ENCODE assay signal across 18 cellular contexts in the genomic region with DNA sequence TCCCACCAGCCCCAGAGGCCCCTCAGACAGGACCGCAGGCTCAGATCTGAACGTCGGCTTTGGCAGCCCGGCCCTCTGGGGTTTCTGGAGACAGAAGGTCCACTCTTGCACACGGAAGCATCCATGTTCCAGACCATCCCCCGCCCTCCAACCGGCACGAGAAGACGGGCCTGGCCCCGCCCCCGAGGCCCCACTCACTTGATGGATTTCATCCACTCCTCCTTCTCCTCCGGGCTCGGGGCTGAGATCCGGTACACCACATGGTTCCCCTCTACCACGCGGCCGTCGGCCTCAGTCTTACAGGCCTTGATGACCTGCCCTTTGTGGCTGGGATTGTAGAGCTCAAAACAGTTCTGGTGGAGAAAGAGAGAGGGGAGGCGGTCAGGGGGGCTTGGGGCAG.
DNase-seq lines count a peak whose midpoint lies in the region; TF ChIP-seq lines count a peak whose summit lies in the region.
"Had no signal": no experiment of that assay in that cellular context is flagged by ENCODE, and none has a peak within 500 bp of the region (broad histone marks: within the 10 kb centered on the region; RNA-seq: fewer than 3 reads in every experiment).

No MANE protein-coding gene starts in this region.

- no peak overlapping the region for H3T11ph ChIP-seq in H9 (ENCODE audit: low read length)

- DNase-seq in H9 (no peak), glutamatergic neuron (peak; percentile 68), osteocyte (ENCODE audit: extremely low spot score, unreplicated experiment) (no peak), SHP77 (lab: John Stamatoyannopoulos, UW) (no peak), middle frontal gyrus (ENCODE audit: extremely low spot score, low spot score) (no peak), NCI-H1694 (lab: John Stamatoyannopoulos, UW) (no peak)
- DNase-seq in CD8-positive, alpha-beta memory T cell, result no peak
- DNase-seq: EL; HCEC 1CT; NCI-H1105; NCI-H1694 treated with DMSO at 0.1 percent for 48 hours; NCI-H345; NCI-H69; NK-92 treated with Interleukin-12 subunit alpha and Interleukin-12 subunit beta, amount 100 ng/mL, for 24 hours; OCI-M1 had no signal

- H2BK12ac ChIP-seq in H9 (ENCODE audit: insufficient read length, low read depth, low read length), result no peak overlapping the region

- WGBS in H9 (ENCODE audit: extremely low coverage, insufficient read length, low lambda C conversion rate), result no CpG with 5 or more reads among the region's 19 CpGs

- peak overlapping the region; percentile 97 for H3K4me2 ChIP-seq in BLaER1
- no peak overlapping the region for H3K4me2 ChIP-seq in H9 (ENCODE audit: insufficient read depth, insufficient read length, low read length)

- H3K4me3 ChIP-seq in BLaER1, result peak overlapping the region; percentile 43; the same call in 1 of the 2 replicates
- no peak overlapping the region for H3K4me3 ChIP-seq in CD8-positive, alpha-beta memory T cell (ENCODE audit: low read length)
- H3K4me3 ChIP-seq: SJSA1 had no signal

- H3K9me3 Mint-ChIP-seq in H9 (no peaks in the 10 kb centered on the region), glutamatergic neuron (ENCODE audit: unreplicated experiment) (peaks cover 1% of the 10 kb centered on the region), osteocyte (ENCODE audit: unreplicated experiment) (no peaks in the 10 kb centered on the region)
- H3K9me3 Mint-ChIP-seq in CD8-positive, alpha-beta memory T cell, result no peaks in the 10 kb centered on the region

- TF ChIP-seq CTCF in H9 (conservative IDR thresholded peaks at IDR 0.05), result no peak
- no peak for TF ChIP-seq CTCF in glutamatergic neuron (IDR thresholded peaks at IDR 0.05; ENCODE audit: partially characterized antibody, unreplicated experiment)
- no peak for TF ChIP-seq CTCF in osteocyte (IDR thresholded peaks at IDR 0.05)

- H2AFZ ChIP-seq in H9 (ENCODE audit: low read length), result no peak overlapping the region

- H3K27ac Mint-ChIP-seq in H9 (peak overlapping the region; percentile 48 to 90 (median 52); a peak in 3 of 7 replicates), glutamatergic neuron (ENCODE audit: unreplicated experiment) (peak overlapping the region; percentile 85), osteocyte (ENCODE audit: unreplicated experiment) (peak overlapping the region; percentile 75)
- H3K27ac Mint-ChIP-seq in CD8-positive, alpha-beta memory T cell, result no peak overlapping the region

- no peak overlapping the region for H2BK120ac ChIP-seq in H9 (ENCODE audit: low read depth, low read length, poor library complexity, severe bottlenecking)

- no peak overlapping the region for H3K4ac ChIP-seq in H9 (ENCODE audit: low read depth, low read length)

- no peak overlapping the region for H4K91ac ChIP-seq in H9 (ENCODE audit: insufficient read length, low read depth, low read length)

- no peak overlapping the region for H3K4me3 Mint-ChIP-seq in H9
- H3K4me3 Mint-ChIP-seq in glutamatergic neuron (ENCODE audit: unreplicated experiment), result peak overlapping the region; percentile 65
- H3K4me3 Mint-ChIP-seq in osteocyte (ENCODE audit: unreplicated experiment), result no peak overlapping the region
- no peak overlapping the region for H3K4me3 Mint-ChIP-seq in CD8-positive, alpha-beta memory T cell

- H3K4me1 ChIP-seq in BLaER1 (peaks cover 100% of the 10 kb centered on the region), H9 (ENCODE audit: insufficient read depth, low read length) (no peaks in the 10 kb centered on the region)
- no peaks in the 10 kb centered on the region for H3K4me1 ChIP-seq in CD8-positive, alpha-beta memory T cell (ENCODE audit: insufficient read depth, low read length)
- H3K4me1 ChIP-seq: SJSA1 had no signal

- no peak overlapping the region for H2BK15ac ChIP-seq in H9 (ENCODE audit: low read depth, low read length)

- peaks cover 19% of the 10 kb centered on the region for H3K36me3 ChIP-seq in BLaER1
- H3K36me3 ChIP-seq in CD8-positive, alpha-beta memory T cell (ENCODE audit: insufficient read depth, low read length), result peaks cover 4% of the 10 kb centered on the region

- POLR2A ChIA-PET in CD8-positive, alpha-beta memory T cell (lab: Charles Lee), result no interaction called here

- no peak overlapping the region for H3K56ac ChIP-seq in H9 (ENCODE audit: insufficient read length, low read depth, low read length)

- H4K5ac ChIP-seq in H9 (ENCODE audit: insufficient read length, low read depth, low read length), result no peak overlapping the region

- H4K20me1 ChIP-seq in BLaER1, result peaks cover 46% of the 10 kb centered on the region
- H4K20me1 ChIP-seq in H9 (ENCODE audit: control insufficient read depth, insufficient read depth, insufficient read length), result no peaks in the 10 kb centered on the region

- no peak overlapping the region for H2BK5ac ChIP-seq in H9 (ENCODE audit: insufficient read length, low read length)

- no peak overlapping the region for H3K18ac ChIP-seq in H9 (ENCODE audit: insufficient read length, low read depth, low read length)

- no peak overlapping the region for H2BK20ac ChIP-seq in H9 (ENCODE audit: low read depth, low read length, poor library complexity, severe bottlenecking)

- no peaks in the 10 kb centered on the region for H3K79me1 ChIP-seq in H9 (ENCODE audit: insufficient read depth, low read depth, low read length, poor library complexity, severe bottlenecking)

- H2AK5ac ChIP-seq in H9 (ENCODE audit: insufficient read length, low read length), result no peak overlapping the region

- H3K36me3 Mint-ChIP-seq in H9 (ENCODE audit: insufficient read depth in 1 of 3, low read depth in 3 of 3), result peaks cover 5 to 23% (median 22%) of the 10 kb centered on the region in 3 experiments; a peak in 6 of 7 replicates
- H3K36me3 Mint-ChIP-seq in glutamatergic neuron (ENCODE audit: unreplicated experiment), result no peaks in the 10 kb centered on the region
- H3K36me3 Mint-ChIP-seq in osteocyte (ENCODE audit: unreplicated experiment), result peaks cover 31% of the 10 kb centered on the region
- H3K36me3 Mint-ChIP-seq in CD8-positive, alpha-beta memory T cell, result peaks cover 0 to 66% (median 13%) of the 10 kb centered on the region in 3 donors

- no peak overlapping the region for H4K8ac ChIP-seq in H9 (replicated peaks; ENCODE audit: insufficient read length, low read depth, low read length)

- H3K4me1 Mint-ChIP-seq in H9, result peaks cover 6 to 26% of the 10 kb centered on the region in 2 experiments; a peak in 3 of 4 replicates
- peaks cover 60% of the 10 kb centered on the region for H3K4me1 Mint-ChIP-seq in glutamatergic neuron (ENCODE audit: low read depth, unreplicated experiment)
- peaks cover 27% of the 10 kb centered on the region for H3K4me1 Mint-ChIP-seq in osteocyte (ENCODE audit: unreplicated experiment)
- H3K4me1 Mint-ChIP-seq in CD8-positive, alpha-beta memory T cell, result peaks cover 2 to 13% (median 13%) of the 10 kb centered on the region in 3 donors

- no peak overlapping the region for H3K14ac ChIP-seq in H9 (ENCODE audit: insufficient read depth, low read length)

- no peaks in the 10 kb centered on the region for H3K9me3 ChIP-seq in BLaER1
- H3K9me3 ChIP-seq in H9 (ENCODE audit: control insufficient read depth, low read depth, low read length), result no peaks in the 10 kb centered on the region
- no peaks in the 10 kb centered on the region for H3K9me3 ChIP-seq in CD8-positive, alpha-beta memory T cell (ENCODE audit: low read length)
- H3K9me3 ChIP-seq: SJSA1 had no signal

- H3K27me3 Mint-ChIP-seq in H9 (ENCODE audit: low read depth), result no peaks in the 10 kb centered on the region; the same call in none of the 2 replicates
- peaks cover 6% of the 10 kb centered on the region for H3K27me3 Mint-ChIP-seq in glutamatergic neuron (ENCODE audit: unreplicated experiment)
- H3K27me3 Mint-ChIP-seq in osteocyte (ENCODE audit: unreplicated experiment), result no peaks in the 10 kb centered on the region
- no peaks in the 10 kb centered on the region for H3K27me3 Mint-ChIP-seq in CD8-positive, alpha-beta memory T cell

- CTCF ChIA-PET in CD8-positive, alpha-beta memory T cell (lab: Charles Lee), result no interaction called here

- peak overlapping the region; percentile 95 for H3K27ac ChIP-seq in BLaER1
- no peak overlapping the region for H3K27ac ChIP-seq in H9 (ENCODE audit: insufficient read length, low read depth, low read length)
- no peak overlapping the region for H3K27ac ChIP-seq in CD8-positive, alpha-beta memory T cell (ENCODE audit: low read depth, low read length)
- H3K27ac ChIP-seq: HL-60, SJSA1 had no signal

- no peaks in the 10 kb centered on the region for H3K79me2 ChIP-seq in H9 (ENCODE audit: insufficient read depth, low read length)

- no peaks in the 10 kb centered on the region for H3K27me3 ChIP-seq in BLaER1
- H3K27me3 ChIP-seq in H9 (ENCODE audit: insufficient read depth, low read length), result no peaks in the 10 kb centered on the region
- no peaks in the 10 kb centered on the region for H3K27me3 ChIP-seq in CD8-positive, alpha-beta memory T cell (ENCODE audit: insufficient read depth, low read length, poor library complexity, severe bottlenecking)
- H3K27me3 ChIP-seq: SJSA1 had no signal

- no peaks in the 10 kb centered on the region for H3K23me2 ChIP-seq in H9 (ENCODE audit: insufficient read length, low read depth, low read length, poor library complexity, severe bottlenecking)

- no peak overlapping the region for H3K23ac ChIP-seq in H9 (ENCODE audit: insufficient read length, low read depth, low read length)

- H3K9ac ChIP-seq in BLaER1 (peak overlapping the region; percentile 80; the same call in 1 of the 2 replicates), H9 (ENCODE audit: extremely low read depth, insufficient read length, low read length) (no peak overlapping the region)

Comparison
In these comparisons a context has a peak if more than half of its experiments do, and no peak if none do; other contexts are left out.
1. H3K27ac Mint-ChIP-seq: peak in H9 (3 of 3), glutamatergic neuron (single experiment) and osteocyte (single experiment); none in CD8-positive, alpha-beta memory T cell (0 of 8).